Comparison of ENCODE assay signal across 18 cellular contexts in the genomic region with DNA sequence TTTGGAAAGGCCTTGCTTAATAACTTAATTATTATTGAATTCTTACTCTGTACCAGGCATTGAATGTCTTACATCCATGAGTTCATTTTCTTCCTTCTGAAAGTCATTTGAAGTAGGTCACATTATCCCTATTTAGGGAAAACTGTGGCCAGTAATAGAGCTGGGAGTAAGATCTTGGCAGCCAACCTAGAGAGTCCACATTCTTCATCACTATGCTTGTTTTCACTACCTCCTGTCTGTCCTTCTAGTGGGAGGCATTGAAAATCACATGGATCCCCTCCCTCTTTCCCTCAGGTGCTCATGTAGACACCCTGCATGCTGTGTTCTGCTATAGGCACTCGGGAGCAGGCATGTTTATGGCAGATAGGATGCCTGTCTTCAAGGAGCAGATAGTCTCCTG.
"Had no signal": no experiment of that assay in that cellular context is flagged by ENCODE, and none has a peak within 500 bp of the region (broad histone marks: within the 10 kb centered on the region; RNA-seq: fewer than 3 reads in every experiment).

No MANE protein-coding gene starts in this region.

- H3K9me3 ChIP-seq: esophagus squamous epithelium, heart right ventricle, mucosa of descending colon, neutrophil, psoas muscle, right lobe of liver, spleen, testis had no signal

- DNase-seq: effector memory CD8-positive, alpha-beta T cell; esophagus squamous epithelium; foreskin melanocyte; heart right ventricle; hypothalamus; kidney glomerular epithelial cell; mucosa of descending colon; naive thymus-derived CD8-positive, alpha-beta T cell; psoas muscle; retina; right lobe of liver; spleen; stimulated activated CD4-positive, alpha-beta T cell treated with anti-CD3 and anti-CD28 coated beads, Interleukin-15, amount 100 ng/mL, for 24 hours; stimulated activated CD4-positive, alpha-beta T cell treated with anti-CD3 and anti-CD28 coated beads, Interleukin-1b, Interleukin-23, amount 100 ng/mL, for 48 hours; stimulated activated CD4-positive, alpha-beta T cell treated with anti-CD3 and anti-CD28 coated beads, Interleukin-4, amount 100 ng/mL, for 24 hours; testis; trophoblast cell had no signal

- H3K27me3 ChIP-seq: esophagus squamous epithelium, heart right ventricle, neutrophil, right lobe of liver, spleen, testis had no signal

- H3K4me3 ChIP-seq: esophagus squamous epithelium, heart right ventricle, mucosa of descending colon, psoas muscle, right lobe of liver, spleen, testis had no signal

- H3K36me3 ChIP-seq: esophagus squamous epithelium, heart right ventricle, neutrophil, right lobe of liver, spleen had no signal

- H3K27ac ChIP-seq: esophagus squamous epithelium, heart right ventricle, neutrophil, psoas muscle, right lobe of liver, spleen, testis had no signal

- H3K4me1 ChIP-seq: esophagus squamous epithelium, psoas muscle, right lobe of liver, spleen, testis had no signal
